In genomic region chr6:2865270-2866182, GRCh38 we compare ENCODE assay signal across 11 cellular contexts. TPM values are rescaled to one million over a fixed set of nuclear protein-coding genes. Genes with fewer than 3 reads are reported as not detected.
DNase-seq lines count a peak whose midpoint lies in the region; ATAC-seq, FAIRE-seq and TF ChIP-seq lines count a peak whose summit lies in the region.
"Had no signal": no experiment of that assay in that cellular context is flagged by ENCODE, and none has a peak within 500 bp of the region (broad histone marks: within the 10 kb centered on the region; RNA-seq: fewer than 3 reads in every experiment).

No MANE protein-coding gene starts in this region.

- ATAC-seq in GM19463 (IDR thresholded peaks at IDR 0.05; ENCODE audit: unreplicated experiment) = no peak
- ATAC-seq: left lobe of liver had no signal

- H3K4me2 ChIP-seq in hepatocyte = peak overlapping the region; percentile 60
- peak overlapping the region; percentile 63 for H3K4me2 ChIP-seq in skeletal muscle satellite cell (ENCODE audit: low read length)

- intact Hi-C loops in CD4-positive, alpha-beta memory T cell (cut with micrococcal nuclease) = no loop called here

- WGBS in hepatocyte (ENCODE audit: low lambda C conversion rate, missing lambda C conversion rate) = 60% methylated on average over 9 of the region's 11 CpGs

- POLR2A ChIA-PET in CD4-positive, alpha-beta memory T cell (lab: Charles Lee; ENCODE audit: partially characterized antibody) = interaction anchor here (0.9 to 1.4 kb wide), 3 partner anchors 10 to 123 kb away, joined by 3 to 6 read pairs (median 4); partner anchors contain the start of gene SERPINB9

- H3K27ac ChIP-seq in hepatocyte = peak overlapping the region; percentile 37
- H3K27ac ChIP-seq in CD4-positive, alpha-beta memory T cell (ENCODE audit: low read depth, low read length) = no peak overlapping the region

- H3K27me3 Mint-ChIP-seq in CD4-positive, alpha-beta memory T cell = no peaks in the 10 kb centered on the region
- H3K27me3 Mint-ChIP-seq: activated CD4-positive, alpha-beta T cell treated with anti-CD3 and anti-CD28 coated beads, Interleukin-2, amount 10 ng/mL, durations not matched to agents 7 days and 5 days; activated naive CD4-positive, alpha-beta T cell treated with anti-CD3 and anti-CD28 coated beads, Interleukin-2, amount 10 ng/mL, durations not matched to agents 7 days and 5 days had no signal

- H3K4me1 Mint-ChIP-seq in CD4-positive, alpha-beta memory T cell = peaks cover 34 to 75% (median 54%) of the 10 kb centered on the region in 4 donors

- no peaks in the 10 kb centered on the region for H3K9me3 Mint-ChIP-seq in CD4-positive, alpha-beta memory T cell

- H3K4me3 ChIP-seq in WI38 (ENCODE audit: low read depth, low read length) = 0 out of 2 replicates have a peak overlapping the region, but pooled peaks have one; percentile 8
- no peak overlapping the region for H3K4me3 ChIP-seq in hepatocyte
- H3K4me3 ChIP-seq in skeletal muscle satellite cell (ENCODE audit: low read length) = peak overlapping the region; percentile 36
- H3K4me3 ChIP-seq in CD4-positive, alpha-beta memory T cell (ENCODE audit: low read length in 2 of 2) = no peak overlapping the region

- H3K9ac ChIP-seq in skeletal muscle satellite cell (ENCODE audit: low read depth, low read length) = peak overlapping the region; percentile 36

- CTCF ChIA-PET in CD4-positive, alpha-beta memory T cell (lab: Charles Lee; ENCODE audit: partially characterized antibody) = interaction anchor here (0.6 to 3.1 kb wide), 5 partner anchors 8 to 19 kb away, joined by 3 to 13 read pairs (median 4); no protein-coding TSS in a partner anchor

- H3K36me3 ChIP-seq in hepatocyte (replicated peaks; ENCODE audit: insufficient read depth, low read depth) (no peaks in the 10 kb centered on the region), skeletal muscle satellite cell (ENCODE audit: insufficient read depth, low read length) (no peaks in the 10 kb centered on the region)
- H3K36me3 ChIP-seq in CD4-positive, alpha-beta memory T cell (ENCODE audit: insufficient read depth, low read length) = no peaks in the 10 kb centered on the region

- H2AFZ ChIP-seq in hepatocyte = peak overlapping the region; percentile 27

- H3K27me3 ChIP-seq in hepatocyte (no peaks in the 10 kb centered on the region), skeletal muscle satellite cell (ENCODE audit: control insufficient read depth, insufficient read depth, low read length) (peaks cover 3% of the 10 kb centered on the region)
- H3K27me3 ChIP-seq in CD4-positive, alpha-beta memory T cell (ENCODE audit: insufficient read depth, low read length) = no peaks in the 10 kb centered on the region

- H3K9me3 ChIP-seq in hepatocyte (ENCODE audit: low read depth) = no peaks in the 10 kb centered on the region
- no peaks in the 10 kb centered on the region for H3K9me3 ChIP-seq in skeletal muscle satellite cell (replicated peaks; ENCODE audit: low read length)
- H3K9me3 ChIP-seq in CD4-positive, alpha-beta memory T cell (ENCODE audit: control insufficient read depth in 1 of 2, low read length in 2 of 2) = no peaks in the 10 kb centered on the region

- H3K36me3 Mint-ChIP-seq in CD4-positive, alpha-beta memory T cell = no peaks in the 10 kb centered on the region

- H3K9me2 ChIP-seq in hepatocyte (replicated peaks; ENCODE audit: insufficient read depth) = no peaks in the 10 kb centered on the region

- peak overlapping the region in 1 of 7 donors; percentile 74 for H3K27ac Mint-ChIP-seq in CD4-positive, alpha-beta memory T cell
- H3K27ac Mint-ChIP-seq: activated CD4-positive, alpha-beta T cell treated with anti-CD3 and anti-CD28 coated beads, Interleukin-2, amount 10 ng/mL, durations not matched to agents 7 days and 5 days; activated naive CD4-positive, alpha-beta T cell treated with anti-CD3 and anti-CD28 coated beads, Interleukin-2, amount 10 ng/mL, durations not matched to agents 7 days and 5 days had no signal

- H3K4me3 Mint-ChIP-seq in CD4-positive, alpha-beta memory T cell = no peak overlapping the region
- H3K4me3 Mint-ChIP-seq: activated CD4-positive, alpha-beta T cell treated with anti-CD3 and anti-CD28 coated beads, Interleukin-2, amount 10 ng/mL, durations not matched to agents 7 days and 5 days; activated naive CD4-positive, alpha-beta T cell treated with anti-CD3 and anti-CD28 coated beads, Interleukin-2, amount 10 ng/mL, durations not matched to agents 7 days and 5 days had no signal

- DNase-seq in GM19239 (ENCODE audit: insufficient read length, low spot score) (no peak), hepatocyte (ENCODE audit: low spot score) (no peak), SHP77 treated with DMSO at 0.1 percent for 48 hours (lab: John Stamatoyannopoulos, UW) (no peak)
- DNase-seq in CD4-positive, alpha-beta memory T cell = no peak
- DNase-seq: activated CD4-positive, alpha-beta T cell treated with anti-CD3 and anti-CD28 coated beads, Interleukin-2, amount 10 ng/mL, durations not matched to agents 7 days and 5 days; activated naive CD4-positive, alpha-beta T cell treated with anti-CD3 and anti-CD28 coated beads, Interleukin-2, amount 10 ng/mL, durations not matched to agents 7 days and 5 days; NCI-H2227 treated with DMSO at 0.1 percent for 48 hours had no signal

- H3K79me2 ChIP-seq in hepatocyte = no peaks in the 10 kb centered on the region

- H4K20me1 ChIP-seq in hepatocyte (ENCODE audit: insufficient read depth, poor library complexity, severe bottlenecking) = no peaks in the 10 kb centered on the region

- H3K4me1 ChIP-seq in hepatocyte (ENCODE audit: insufficient read depth) (peaks cover 16% of the 10 kb centered on the region), skeletal muscle satellite cell (ENCODE audit: control insufficient read depth, insufficient read depth, low read length) (peaks cover 13% of the 10 kb centered on the region)
- H3K4me1 ChIP-seq in CD4-positive, alpha-beta memory T cell (ENCODE audit: insufficient read depth, low read length) = peaks cover 39% of the 10 kb centered on the region

- FAIRE-seq in GM19239 (lab: Jason Lieb, UNC) = peak; percentile 54

- TF ChIP-seq CTCF in WI38 (IDR thresholded peaks at IDR 0.05; ENCODE audit: low read depth, low read length) = no peak
- no peak for TF ChIP-seq CTCF in hepatocyte (IDR thresholded peaks at IDR 0.05; ENCODE audit: poor library complexity)

RNA-seq across cellular contexts. Expression of gene SERPINB1, which starts 23.9 kb away (rescaled TPM):
- total RNA-seq in hepatocyte = 48.6 and 57.0 TPM in 2 replicates
- 45.9 and 56.5 TPM in 2 replicates for polyA plus RNA-seq in hepatocyte
- 7.6 and 14.4 TPM in 2 replicates for total RNA-seq in skeletal muscle satellite cell (2012; rRNA removed)
- 10 to 100 TPM; 56.7 to 58.0 TPM for total RNA-seq in CD4-positive, alpha-beta memory T cell
- polyA plus RNA-seq in CD4-positive, alpha-beta memory T cell = 100 to 1,000 TPM; 126 to 159 TPM

RNA-seq across cellular contexts. Expression of gene SERPINB9, which starts 37.6 kb away (rescaled TPM):
- total RNA-seq in hepatocyte = 37.2 and 51.1 TPM in 2 replicates
- polyA plus RNA-seq in hepatocyte = 60.5 and 70.0 TPM in 2 replicates
- 0.22 and 0.25 TPM in 2 replicates for total RNA-seq in skeletal muscle satellite cell (2012; rRNA removed)
- total RNA-seq in CD4-positive, alpha-beta memory T cell = 10 to 100 TPM; 83.2 to 88.5 TPM
- 10 to 100 TPM; 20.4 to 41.0 TPM for polyA plus RNA-seq in CD4-positive, alpha-beta memory T cell

Comparison
In these comparisons a context has a peak if more than half of its experiments do, and no peak if none do; other contexts are left out.
1. H3K4me3 ChIP-seq: peak in WI38 (single experiment) and skeletal muscle satellite cell (single experiment); none in hepatocyte (single experiment) and CD4-positive, alpha-beta memory T cell (0 of 2).